ENCODE assay signal across 8 cellular contexts in genomic region chr20:43749734-43750294, GRCh38. TPM values are rescaled to one million over a fixed set of nuclear protein-coding genes. Genes with fewer than 3 reads are reported as not detected.
DNase-seq lines count a peak whose midpoint lies in the region; ATAC-seq, FAIRE-seq and TF ChIP-seq lines count a peak whose summit lies in the region.

No MANE protein-coding gene starts in this region.

- H3K4me3 ChIP-seq in foreskin fibroblast (ENCODE audit: low read depth in 1 of 2, low read length in 2 of 2) (no peak overlapping the region), thyroid gland (replicated peaks in 1 of 3) (no peak overlapping the region)

- POLR2A ChIA-PET in CD4-positive, alpha-beta T cell (lab: Charles Lee): interaction anchor here (1.3 kb wide), 1 partner anchor 324 kb away, joined by 4 read pairs; no protein-coding TSS in a partner anchor
- POLR2A ChIA-PET in HEK293T (lab: Yijun Ruan, JAX): no interaction called here

- no peak for TF ChIP-seq POLR2A in thyroid gland (IDR thresholded peaks at IDR 0.05)

- H3K9me3 Mint-ChIP-seq in CD4-positive, alpha-beta T cell: no peaks in the 10 kb centered on the region
- H3K9me3 Mint-ChIP-seq in activated T-helper 2 cell treated with anti-CD3 and anti-CD28 coated beads, Interferon-gamma antibody, Interleukin-2, Interleukin-4, amounts not matched to agents 10 μg/mL and 5 μg/mL and 100 μg/mL, durations not matched to agents 14 hours and 24 hours and 36 hours: peaks cover 10% of the 10 kb centered on the region

- H3K27ac Mint-ChIP-seq in CD4-positive, alpha-beta T cell: no peak overlapping the region
- peak overlapping the region; percentile 72 for H3K27ac Mint-ChIP-seq in activated T-helper 2 cell treated with anti-CD3 and anti-CD28 coated beads, Interferon-gamma antibody, Interleukin-2, Interleukin-4, amounts not matched to agents 10 μg/mL and 5 μg/mL and 100 μg/mL, durations not matched to agents 14 hours and 24 hours and 36 hours

- H3K4me3 Mint-ChIP-seq in CD4-positive, alpha-beta T cell: no peak overlapping the region
- H3K4me3 Mint-ChIP-seq in activated T-helper 2 cell treated with anti-CD3 and anti-CD28 coated beads, Interferon-gamma antibody, Interleukin-2, Interleukin-4, amounts not matched to agents 10 μg/mL and 5 μg/mL and 100 μg/mL, durations not matched to agents 14 hours and 24 hours and 36 hours (ENCODE audit: low read depth): no peak overlapping the region

- TF ChIP-seq CTCF in CD4-positive, alpha-beta T cell (IDR thresholded peaks at IDR 0.05): peak; percentile 99
- TF ChIP-seq CTCF in foreskin fibroblast (IDR thresholded peaks at IDR 0.05; ENCODE audit: low read depth, low read length): peak; percentile 97
- peak; percentile 74 to 100 (median 94) for TF ChIP-seq CTCF in thyroid gland (IDR thresholded peaks at IDR 0.05)

- no peak overlapping the region for H3K27ac ChIP-seq in CD4-positive, alpha-beta T cell (ENCODE audit: low read depth, low read length)
- H3K27ac ChIP-seq in thyroid gland: no peak overlapping the region

- H3K4me1 Mint-ChIP-seq in CD4-positive, alpha-beta T cell (ENCODE audit: low read depth): peaks cover 30% of the 10 kb centered on the region
- peaks cover 46% of the 10 kb centered on the region for H3K4me1 Mint-ChIP-seq in activated T-helper 2 cell treated with anti-CD3 and anti-CD28 coated beads, Interferon-gamma antibody, Interleukin-2, Interleukin-4, amounts not matched to agents 10 μg/mL and 5 μg/mL and 100 μg/mL, durations not matched to agents 14 hours and 24 hours and 36 hours (ENCODE audit: low read depth)

- CTCF ChIA-PET in CD4-positive, alpha-beta T cell (lab: Charles Lee): interaction anchor here (0.6 to 1.6 kb wide), 5 partner anchors 13 to 334 kb away, joined by 3 to 14 read pairs (median 3); no protein-coding TSS in a partner anchor
- CTCF ChIA-PET in HEK293T (lab: Yijun Ruan, JAX): interaction anchor here (0.7 to 1.5 kb wide), 3 partner anchors 331 to 343 kb away, joined by 3 to 5 read pairs (median 4); no protein-coding TSS in a partner anchor

- WGBS in thyroid gland, 2 donors: 19 to 21% methylated on average over 11 of the region's 23 CpGs

- DNase-seq in CD4-positive, alpha-beta T cell: peak; percentile 54 to 92 (median 78)
- DNase-seq in HEK293T (ENCODE audit: extremely low spot score): peak; percentile 92
- DNase-seq in RCC 7860 (ENCODE audit: low spot score): peak; percentile 25
- peak; percentile 71 for DNase-seq in activated T-helper 2 cell treated with anti-CD3 and anti-CD28 coated beads, Interferon-gamma antibody, Interleukin-2, Interleukin-4, amounts not matched to agents 10 μg/mL and 5 μg/mL and 100 μg/mL, durations not matched to agents 14 hours and 24 hours and 36 hours (ENCODE audit: low spot score)
- DNase-seq in foreskin fibroblast: peak; percentile 42 to 84
- peak in 47 of 56 donors; percentile 5 to 85 (median 48) for DNase-seq in nucleus accumbens (lab: John Stamatoyannopoulos, UW)
- DNase-seq in thyroid gland: peak; percentile 65 to 71

- H3K4me1 ChIP-seq in thyroid gland: no peaks in the 10 kb centered on the region

- ATAC-seq in CD4-positive, alpha-beta T cell (ENCODE audit: poor library complexity): peak; percentile 84
- no peak for ATAC-seq in GM21515 (IDR thresholded peaks at IDR 0.05; ENCODE audit: unreplicated experiment)

- no peaks in the 10 kb centered on the region for H3K27me3 ChIP-seq in CD4-positive, alpha-beta T cell (ENCODE audit: control insufficient read depth, insufficient read depth, low read length)
- H3K27me3 ChIP-seq in thyroid gland: no peaks in the 10 kb centered on the region

- H3K9me3 ChIP-seq in CD4-positive, alpha-beta T cell (ENCODE audit: control insufficient read depth, low read length): no peaks in the 10 kb centered on the region
- H3K9me3 ChIP-seq in thyroid gland: no peaks in the 10 kb centered on the region

- intact Hi-C loops in CD4-positive, alpha-beta T cell (cut with DNase I, micrococcal nuclease): loop anchor here (1.0 to 5.0 kb wide), 4 partner anchors 301 to 440 kb away; partner anchors contain the start of gene JPH2 (in 1 of the 2)
- intact Hi-C loops in activated T-helper 2 cell treated with anti-CD3 and anti-CD28 coated beads, Interferon-gamma antibody, Interleukin-2, Interleukin-4, amounts not matched to agents 10 μg/mL and 5 μg/mL and 100 μg/mL, durations not matched to agents 14 hours and 24 hours and 36 hours (cut with micrococcal nuclease): loop anchor here (2.0 kb wide), 4 partner anchors 13 to 279 kb away; no protein-coding TSS in a partner anchor
- intact Hi-C loops in thyroid gland (cut with DNase I): loop anchor here (2.0 kb wide), 1 partner anchor 331 kb away; no protein-coding TSS in a partner anchor

- no peaks in the 10 kb centered on the region for H3K27me3 Mint-ChIP-seq in CD4-positive, alpha-beta T cell
- H3K27me3 Mint-ChIP-seq in activated T-helper 2 cell treated with anti-CD3 and anti-CD28 coated beads, Interferon-gamma antibody, Interleukin-2, Interleukin-4, amounts not matched to agents 10 μg/mL and 5 μg/mL and 100 μg/mL, durations not matched to agents 14 hours and 24 hours and 36 hours (ENCODE audit: low read depth): no peaks in the 10 kb centered on the region

- H3K36me3 Mint-ChIP-seq in CD4-positive, alpha-beta T cell (ENCODE audit: low read depth): no peaks in the 10 kb centered on the region
- peaks cover 7% of the 10 kb centered on the region for H3K36me3 Mint-ChIP-seq in activated T-helper 2 cell treated with anti-CD3 and anti-CD28 coated beads, Interferon-gamma antibody, Interleukin-2, Interleukin-4, amounts not matched to agents 10 μg/mL and 5 μg/mL and 100 μg/mL, durations not matched to agents 14 hours and 24 hours and 36 hours (ENCODE audit: low read depth)

- H3K36me3 ChIP-seq in thyroid gland: no peaks in the 10 kb centered on the region

- no peak for FAIRE-seq in RCC 7860 (lab: Jason Lieb, UNC)

TF ChIP-seq in HEK293T, 16 proteins besides CTCF, POLR2A, EP300 and RAD21:
- no peak for TF ChIP-seq PKNOX1 (IDR thresholded peaks at IDR 0.05)
- no peak for TF ChIP-seq HDGF (IDR thresholded peaks at IDR 0.05; ENCODE audit: borderline replicate concordance)
- no peak for TF ChIP-seq SP1 (IDR thresholded peaks at IDR 0.05)
- no peak for TF ChIP-seq ARNT (IDR thresholded peaks at IDR 0.05)
- TF ChIP-seq LEF1 (IDR thresholded peaks at IDR 0.05; ENCODE audit: borderline replicate concordance): no peak
- TF ChIP-seq BHLHE40 (IDR thresholded peaks at IDR 0.05; ENCODE audit: borderline replicate concordance): no peak
- TF ChIP-seq FOXA1 (IDR thresholded peaks at IDR 0.05): no peak
- no peak for TF ChIP-seq L3MBTL2 (conservative IDR thresholded peaks at IDR 0.05)

RNA-seq across cellular contexts. Expression of gene GTSF1L, which starts 23.0 kb away (rescaled TPM):
- not detected for total RNA-seq in CD4-positive, alpha-beta T cell
- 0.48 TPM in 1 of 2 replicates, not detected in the other for total RNA-seq in activated T-helper 2 cell treated with anti-CD3 and anti-CD28 coated beads, Interferon-gamma antibody, Interleukin-2, Interleukin-4, amounts not matched to agents 10 μg/mL and 5 μg/mL and 100 μg/mL, durations not matched to agents 14 hours and 24 hours and 36 hours
- total RNA-seq in thyroid gland: not detected

Comparison
In these comparisons a context has a peak if more than half of its experiments do, and no peak if none do; other contexts are left out.
1. DNase-seq: peak in every context shown above with its lines; median percentile 92 in HEK293T; 78 in CD4-positive, alpha-beta T cell; 71 in activated T-helper 2 cell treated with anti-CD3 and anti-CD28 coated beads, Interferon-gamma antibody, Interleukin-2, Interleukin-4, amounts not matched to agents 10 μg/mL and 5 μg/mL and 100 μg/mL, durations not matched to agents 14 hours and 24 hours and 36 hours; 68 in thyroid gland; 63 in foreskin fibroblast; 48 in nucleus accumbens; 25 in RCC 7860.